8 cellular contexts compared by ENCODE assay signal in genomic region chr20:34955232-34956040, GRCh38. TPM values are rescaled to one million over a fixed set of nuclear protein-coding genes. Genes with fewer than 3 reads are reported as not detected.
DNase-seq lines count a peak whose midpoint lies in the region; ATAC-seq and TF ChIP-seq lines count a peak whose summit lies in the region.

Gene GSS (minus strand): TSS chr20:34955806. CDS start chr20:34951852, 3,954 bp downstream.
Gene MYH7B (plus strand): TSS chr20:34955868. CDS start chr20:34978006, 22,138 bp downstream.

- H3K9ac ChIP-seq in mucosa of rectum (ENCODE audit: low read depth in 1 of 2, low read length in 2 of 2): peak within 1 kb of the TSS; percentile 95 to 99

- TF ChIP-seq POLR2A in erythroblast (IDR thresholded peaks at IDR 0.05; ENCODE audit: low read length): peak; percentile 92

- H3K4me1 ChIP-seq in mucosa of rectum (ENCODE audit: control insufficient read depth in 2 of 2, insufficient read depth in 2 of 2, low read length in 2 of 2): peaks cover 14 to 23% of the 10 kb centered on the region in 2 donors

- peaks cover 26% of the 10 kb centered on the region for H3K36me3 Mint-ChIP-seq in activated T-cell treated with anti-CD3 and anti-CD28 coated beads, Interleukin-2, amount 50 U/mL, for 24 hours (ENCODE audit: low read depth)

- peak within 1 kb of the TSS; percentile 98 for H3K4me3 Mint-ChIP-seq in activated T-cell treated with anti-CD3 and anti-CD28 coated beads, Interleukin-2, amount 50 U/mL, for 24 hours

- no peaks in the 10 kb centered on the region for H3K9me3 ChIP-seq in mucosa of rectum (ENCODE audit: control insufficient read depth in 2 of 2, low read length in 2 of 2)

- no peaks in the 10 kb centered on the region for H3K27me3 ChIP-seq in mucosa of rectum (ENCODE audit: control insufficient read depth in 2 of 2, insufficient read depth in 2 of 2, low read length in 2 of 2)

- peak within 1 kb of the TSS; percentile 99 for H3K27ac Mint-ChIP-seq in activated T-cell treated with anti-CD3 and anti-CD28 coated beads, Interleukin-2, amount 50 U/mL, for 24 hours

- DNase-seq in DMS53 treated with DMSO at 0.1 percent for 48 hours (lab: John Stamatoyannopoulos, UW; ENCODE audit: unreplicated experiment): peak; percentile 91
- peak; percentile 90 for DNase-seq in Jurkat, Clone E6-1 (ENCODE audit: low read depth, low spot score)
- DNase-seq in OCI-M2 (lab: John Stamatoyannopoulos, UW; ENCODE audit: unreplicated experiment): peak; percentile 93
- peak; percentile 99 for DNase-seq in activated T-cell treated with anti-CD3 and anti-CD28 coated beads, Interleukin-2, amount 50 U/mL, for 24 hours
- peak; percentile 95 to 97 for DNase-seq in erythroblast (lab: John Stamatoyannopoulos, UW)
- peak; percentile 89 to 97 for DNase-seq in stimulated activated CD8-positive, alpha-beta memory T cell treated with anti-CD3 and anti-CD28 coated beads, Interleukin-4, amount 100 ng/mL, for 4 hours (ENCODE audit: low read depth in 2 of 2, low spot score in 1 of 2)

- H3K4me3 ChIP-seq in Jurkat, Clone E6-1 (ENCODE audit: low read length): peak within 1 kb of the TSS; percentile 86
- H3K4me3 ChIP-seq in mucosa of rectum (ENCODE audit: low read length in 2 of 2): peak within 1 kb of the TSS; percentile 93 to 94

- peaks cover 29% of the 10 kb centered on the region for H3K4me1 Mint-ChIP-seq in activated T-cell treated with anti-CD3 and anti-CD28 coated beads, Interleukin-2, amount 50 U/mL, for 24 hours (ENCODE audit: low read depth)

- no peaks in the 10 kb centered on the region for H3K36me3 ChIP-seq in mucosa of rectum (ENCODE audit: control insufficient read depth in 2 of 2, insufficient read depth in 2 of 2, low read length in 2 of 2)

- no peaks in the 10 kb centered on the region for H3K27me3 Mint-ChIP-seq in activated T-cell treated with anti-CD3 and anti-CD28 coated beads, Interleukin-2, amount 50 U/mL, for 24 hours

- H3K9me3 Mint-ChIP-seq in activated T-cell treated with anti-CD3 and anti-CD28 coated beads, Interleukin-2, amount 50 U/mL, for 24 hours: no peaks in the 10 kb centered on the region

- H3K27ac ChIP-seq in mucosa of rectum (ENCODE audit: low read depth in 2 of 2, low read length in 2 of 2): peak within 1 kb of the TSS; percentile 92 to 95

- peak; percentile 73 for ATAC-seq in GM21619 (IDR thresholded peaks at IDR 0.05; ENCODE audit: unreplicated experiment)

RNA-seq across cellular contexts. Expression of gene GSS, which starts in this region (rescaled TPM):
- polyA plus RNA-seq in Jurkat, Clone E6-1 (2012; ENCODE audit: insufficient read depth, insufficient read length): 76.0 TPM

RNA-seq across cellular contexts. Expression of gene MYH7B, which starts in this region (rescaled TPM):
- polyA plus RNA-seq in Jurkat, Clone E6-1 (2012; ENCODE audit: insufficient read depth, insufficient read length): 0.32 TPM

Comparison
In these comparisons a context has a peak if more than half of its experiments do, and no peak if none do; other contexts are left out.
1. Peak in every context shown above with its lines: DNase-seq, ATAC-seq, H3K4me3 ChIP-seq and H3K27ac ChIP-seq.